Comparison of ENCODE assay signal across 10 cellular contexts in genomic region chr10:3107426-3107961, GRCh38. TPM values are rescaled to one million over a fixed set of nuclear protein-coding genes. Genes with fewer than 3 reads are reported as not detected.
DNase-seq lines count a peak whose midpoint lies in the region; ATAC-seq and TF ChIP-seq lines count a peak whose summit lies in the region.
"Had no signal": no experiment of that assay in that cellular context is flagged by ENCODE, and none has a peak within 500 bp of the region (broad histone marks: within the 10 kb centered on the region; RNA-seq: fewer than 3 reads in every experiment).

No MANE protein-coding gene starts in this region.

- 65 to 84% methylated on average over 22 of the region's 22 CpGs for WGBS in lung, 2 donors

- peaks cover 7% of the 10 kb centered on the region; the same call in 1 of the 2 replicates for H4K20me1 ChIP-seq in PC-9 (ENCODE audit: insufficient read depth)

- DNase-seq in PC-9 (peak in 1 of 2 experiments; percentile 74), epithelial cell of prostate (ENCODE audit: low read depth, low spot score) (peak; percentile 95), lung (ENCODE audit: low spot score) (peak; percentile 86), tibial artery (peak; percentile 84 to 97), NOMO-1 treated with DMSO at 0.1 percent for 48 hours (lab: John Stamatoyannopoulos, UW; ENCODE audit: unreplicated experiment) (no peak)
- no peak for DNase-seq in T-helper 2 cell treated with Interferon-gamma antibody and Interleukin-4, amounts not matched to agents 5 μg/mL and 100 μg/mL, for 36 hours (ENCODE audit: low spot score)
- DNase-seq in CD4-positive, alpha-beta T cell = no peak
- DNase-seq: cerebellar nuclear complex had no signal

- peaks cover 4% of the 10 kb centered on the region; the same call in 1 of the 2 replicates for H3F3A ChIP-seq in PC-9 (ENCODE audit: insufficient read depth, low read depth)

- H3K27ac Mint-ChIP-seq in T-helper 2 cell treated with Interferon-gamma antibody and Interleukin-4, amounts not matched to agents 5 μg/mL and 100 μg/mL, for 36 hours = no peak overlapping the region
- H3K27ac Mint-ChIP-seq in CD4-positive, alpha-beta T cell = no peak overlapping the region
- H3K27ac Mint-ChIP-seq: type B pancreatic cell had no signal

- H3K27me3 ChIP-seq in PC-9 (ENCODE audit: insufficient read depth, low read depth) = no peaks in the 10 kb centered on the region
- no peaks in the 10 kb centered on the region for H3K27me3 ChIP-seq in lung (ENCODE audit: control insufficient read depth, insufficient read depth)
- H3K27me3 ChIP-seq in tibial artery = no peaks in the 10 kb centered on the region
- H3K27me3 ChIP-seq in CD4-positive, alpha-beta T cell (ENCODE audit: control insufficient read depth, insufficient read depth, low read length) = no peaks in the 10 kb centered on the region

- intact Hi-C loops in PC-9 (cut with micrococcal nuclease; ENCODE audit: unreplicated experiment) = loop anchor here (1.0 to 2.0 kb wide), 4 partner anchors 12 to 61 kb away; no protein-coding TSS in a partner anchor
- intact Hi-C loops in tibial artery (cut with DNase I; ENCODE audit: low total_unique reads) = no loop called here
- intact Hi-C loops in CD4-positive, alpha-beta T cell (cut with DNase I, micrococcal nuclease) = no loop called here

- peaks cover 70% of the 10 kb centered on the region for H3K36me3 Mint-ChIP-seq in T-helper 2 cell treated with Interferon-gamma antibody and Interleukin-4, amounts not matched to agents 5 μg/mL and 100 μg/mL, for 36 hours (ENCODE audit: low read depth)
- H3K36me3 Mint-ChIP-seq in CD4-positive, alpha-beta T cell (ENCODE audit: low read depth) = peaks cover 82% of the 10 kb centered on the region

- no peak for TF ChIP-seq CTCF in PC-9 (conservative IDR thresholded peaks at IDR 0.05)
- TF ChIP-seq CTCF in lung (IDR thresholded peaks at IDR 0.05; ENCODE audit: control extremely low read depth, extremely low read depth) = no peak
- TF ChIP-seq CTCF in tibial artery (IDR thresholded peaks at IDR 0.05) = no peak
- TF ChIP-seq CTCF in CD4-positive, alpha-beta T cell (IDR thresholded peaks at IDR 0.05) = no peak

- H3K4me3 ChIP-seq in PC-9 (no peak overlapping the region), lung (no peak overlapping the region), tibial artery (peak overlapping the region in 1 of 2 donors; percentile 8)

- POLR2A ChIA-PET in PC-9 (lab: Charles Lee; ENCODE audit: unreplicated experiment) = interaction anchor here (0.6 to 0.7 kb wide), 3 partner anchors 12 to 92 kb away, joined by 3 to 6 read pairs (median 5); no protein-coding TSS in a partner anchor
- POLR2A ChIA-PET in CD4-positive, alpha-beta T cell (lab: Charles Lee) = no interaction called here

- TSS peak; percentile 50 for BruUV-seq in PC-9 (replicated peaks; lab: Mats Ljungman, UMichigan)

- H3K4me1 Mint-ChIP-seq in T-helper 2 cell treated with Interferon-gamma antibody and Interleukin-4, amounts not matched to agents 5 μg/mL and 100 μg/mL, for 36 hours (ENCODE audit: low read depth) = no peaks in the 10 kb centered on the region
- H3K4me1 Mint-ChIP-seq in CD4-positive, alpha-beta T cell (ENCODE audit: low read depth) = no peaks in the 10 kb centered on the region

- H3K27ac ChIP-seq in PC-9 (no peak overlapping the region), epithelial cell of prostate (peak overlapping the region; percentile 99), lung (ENCODE audit: low read depth in 1 of 2, low read length in 1 of 2) (peak overlapping the region; percentile 65 to 85), tibial artery (peak overlapping the region; percentile 75 to 80)
- no peak overlapping the region for H3K27ac ChIP-seq in CD4-positive, alpha-beta T cell (ENCODE audit: low read depth, low read length)

- no peak overlapping the region for H3K4me2 ChIP-seq in PC-9

- peak; percentile 64 for ATAC-seq in lung (ENCODE audit: insufficient read depth, low FRiP score)
- no peak for ATAC-seq in CD4-positive, alpha-beta T cell (ENCODE audit: poor library complexity)
- ATAC-seq in HG02852 (IDR thresholded peaks at IDR 0.05; ENCODE audit: unreplicated experiment) = no peak

- H3K9me3 ChIP-seq in PC-9 (ENCODE audit: insufficient read depth, low read depth) = no peaks in the 10 kb centered on the region
- no peaks in the 10 kb centered on the region for H3K9me3 ChIP-seq in lung (ENCODE audit: control insufficient read depth in 2 of 2, insufficient read depth in 1 of 2, low read length in 1 of 2)
- no peaks in the 10 kb centered on the region for H3K9me3 ChIP-seq in tibial artery
- no peaks in the 10 kb centered on the region for H3K9me3 ChIP-seq in CD4-positive, alpha-beta T cell (ENCODE audit: control insufficient read depth, low read length)

- no peaks in the 10 kb centered on the region for H3K27me3 Mint-ChIP-seq in T-helper 2 cell treated with Interferon-gamma antibody and Interleukin-4, amounts not matched to agents 5 μg/mL and 100 μg/mL, for 36 hours (ENCODE audit: low read depth)
- no peaks in the 10 kb centered on the region for H3K27me3 Mint-ChIP-seq in CD4-positive, alpha-beta T cell
- H3K27me3 Mint-ChIP-seq: type B pancreatic cell had no signal

- no peak overlapping the region for H2AFZ ChIP-seq in PC-9

- H3K9me2 ChIP-seq in PC-9 (ENCODE audit: insufficient read depth) = no peaks in the 10 kb centered on the region

- CTCF ChIA-PET in PC-9 (lab: Charles Lee) = no interaction called here
- CTCF ChIA-PET in CD4-positive, alpha-beta T cell (lab: Charles Lee) = no interaction called here

- H3K9me3 Mint-ChIP-seq in T-helper 2 cell treated with Interferon-gamma antibody and Interleukin-4, amounts not matched to agents 5 μg/mL and 100 μg/mL, for 36 hours = no peaks in the 10 kb centered on the region
- H3K9me3 Mint-ChIP-seq in CD4-positive, alpha-beta T cell = no peaks in the 10 kb centered on the region
- H3K9me3 Mint-ChIP-seq: type B pancreatic cell had no signal

- H3K4me3 Mint-ChIP-seq in T-helper 2 cell treated with Interferon-gamma antibody and Interleukin-4, amounts not matched to agents 5 μg/mL and 100 μg/mL, for 36 hours = no peak overlapping the region
- H3K4me3 Mint-ChIP-seq in CD4-positive, alpha-beta T cell = no peak overlapping the region
- H3K4me3 Mint-ChIP-seq: type B pancreatic cell had no signal

- H3K36me3 ChIP-seq in PC-9 (ENCODE audit: low read depth) (no peaks in the 10 kb centered on the region), lung (ENCODE audit: control insufficient read depth in 2 of 2, insufficient read depth in 2 of 2, low read length in 2 of 2) (peaks cover 5 to 24% of the 10 kb centered on the region in 2 donors), tibial artery (peaks cover 41 to 72% (median 68%) of the 10 kb centered on the region in 3 donors)

- no peaks in the 10 kb centered on the region for H3K79me2 ChIP-seq in PC-9 (ENCODE audit: low read depth)

- no peaks in the 10 kb centered on the region for H3K4me1 ChIP-seq in PC-9 (replicated peaks; ENCODE audit: insufficient read depth)
- peaks cover 0 to 6% of the 10 kb centered on the region in 2 donors for H3K4me1 ChIP-seq in lung (ENCODE audit: control insufficient read depth in 2 of 2, insufficient read depth in 2 of 2, low read length in 2 of 2)
- H3K4me1 ChIP-seq in tibial artery = peaks cover 0 to 55% (median 7%) of the 10 kb centered on the region in 4 donors

RNA-seq across cellular contexts. Expression of gene PFKP, which starts 40.1 kb away (rescaled TPM):
- 222 and 234 TPM in 2 replicates for total RNA-seq in PC-9 (2021)
- 10 to 100 TPM; 18.1 to 49.8 TPM for total RNA-seq in lung
- 10 to 100 TPM; 15.1 to 45.6 TPM for polyA plus RNA-seq in lung
- 10 to 100 TPM; 32.2 to 38.9 TPM for total RNA-seq in CD4-positive, alpha-beta T cell

Comparison
In these comparisons a context has a peak if more than half of its experiments do, and no peak if none do; other contexts are left out.
1. DNase-seq: peak in epithelial cell of prostate (single experiment), lung (single experiment) and tibial artery (2 of 2); none in NOMO-1 treated with DMSO at 0.1 percent for 48 hours (single experiment), T-helper 2 cell treated with Interferon-gamma antibody and Interleukin-4, amounts not matched to agents 5 μg/mL and 100 μg/mL, for 36 hours (single experiment) and CD4-positive, alpha-beta T cell (0 of 10).
2. H3K27ac ChIP-seq: peak in epithelial cell of prostate (single experiment), lung (2 of 2) and tibial artery (2 of 2); none in PC-9 (single experiment) and CD4-positive, alpha-beta T cell (single experiment).